Comparison of ENCODE assay signal across 17 cellular contexts in the genomic region with DNA sequence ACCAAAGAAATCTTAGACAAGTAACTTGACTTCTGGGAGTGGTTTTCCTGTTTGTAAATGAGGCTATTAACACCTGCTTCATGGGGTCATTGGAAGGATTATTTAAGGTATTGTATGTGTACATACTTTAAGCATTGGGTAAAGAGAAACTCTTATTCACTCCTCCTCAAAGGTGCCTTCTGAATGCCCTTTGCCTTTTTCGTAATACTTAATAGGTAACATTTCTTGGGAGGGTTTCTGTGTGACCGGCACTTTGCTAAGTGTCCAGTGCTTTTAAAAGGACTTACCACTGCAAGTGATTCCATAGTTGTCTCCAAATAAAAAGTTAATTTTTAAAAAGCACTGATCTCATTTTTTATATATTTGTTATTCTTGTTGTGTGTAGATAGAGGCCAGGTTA.
"Had no signal": no experiment of that assay in that cellular context is flagged by ENCODE, and none has a peak within 500 bp of the region (broad histone marks: within the 10 kb centered on the region; RNA-seq: fewer than 3 reads in every experiment).

No MANE protein-coding gene starts in this region.

- DNase-seq: activated CD4-positive, alpha-beta T cell treated with anti-CD3 and anti-CD28 coated beads, Interleukin-2, amount 50 U/mL, for 1 hour; activated CD8-positive, alpha-beta memory T cell treated with anti-CD3 and anti-CD28 coated beads for 24 hours; activated naive CD4-positive, alpha-beta T cell treated with Interleukin-2 at 50 U/mL for 16 hours; activated naive CD8-positive, alpha-beta T cell treated with anti-CD3 and anti-CD28 coated beads, Interleukin-2, amount 50 U/mL, for 24 hours; aorta; effector memory CD4-positive, alpha-beta T cell; head of caudate nucleus; islet precursor cell; left ventricle myocardium inferior; stimulated activated CD4-positive, alpha-beta T cell treated with anti-CD3 and anti-CD28 coated beads, Interleukin-12 subunit alpha, Interleukin-12 subunit beta, amount 100 ng/mL, for 4 hours; stimulated activated CD4-positive, alpha-beta T cell treated with anti-CD3 and anti-CD28 coated beads, Interleukin-2, amount 100 ng/mL, for 24 hours; thyroid gland; uterus had no signal

- H3K27ac ChIP-seq: breast epithelium, epithelial cell of prostate, left ventricle myocardium inferior, thyroid gland, uterus had no signal

- ATAC-seq: activated CD4-positive, CD25-positive, alpha-beta regulatory T cell treated with anti-CD3 and anti-CD28 coated beads, Interleukin-2, amount 50 U/mL, for 24 hours; activated naive CD8-positive, alpha-beta T cell treated with anti-CD3 and anti-CD28 coated beads, Interleukin-2, amount 50 U/mL, for 24 hours had no signal

- H3K36me3 ChIP-seq: breast epithelium, left ventricle myocardium inferior, thyroid gland, uterus had no signal

- H3K9me3 ChIP-seq: breast epithelium, left ventricle myocardium inferior, thyroid gland, uterus had no signal

- H3K4me3 ChIP-seq: breast epithelium, left ventricle myocardium inferior, thyroid gland, uterus had no signal

- H3K27me3 ChIP-seq: breast epithelium, thyroid gland, uterus had no signal

- FAIRE-seq: frontal cortex had no signal
